ENCODE assay signal across 1 cellular context in the genomic region with DNA sequence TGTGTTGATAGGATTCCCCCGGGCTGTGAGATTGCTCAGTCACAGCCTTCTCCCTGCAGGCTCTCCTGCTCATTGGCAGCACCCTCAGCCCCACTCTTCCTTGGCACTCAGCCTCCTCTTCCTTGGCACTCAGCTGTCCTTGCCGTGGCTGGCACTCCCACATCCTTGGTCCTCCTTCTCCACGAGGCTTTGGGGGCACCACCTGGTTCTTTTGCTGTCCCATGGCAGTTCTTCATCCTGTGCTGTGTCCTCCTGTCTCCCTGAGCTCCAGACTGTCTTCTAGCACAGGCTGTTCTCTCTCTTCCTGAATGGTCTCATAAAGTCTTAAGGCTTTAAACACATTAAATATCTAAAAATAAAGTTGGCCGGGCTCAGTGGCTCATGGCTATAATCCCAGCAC.
TF ChIP-seq lines count a peak whose summit lies in the region.

No MANE protein-coding gene starts in this region.

TF ChIP-seq in H1, 55 proteins besides CTCF, POLR2A, EP300 and RAD21:
- TF ChIP-seq MAFK (IDR thresholded peaks at IDR 0.05; ENCODE audit: low read depth, low read length) (no peak), KDM5A (IDR thresholded peaks at IDR 0.05; ENCODE audit: low read length) (no peak), SUZ12 (IDR thresholded peaks at IDR 0.05; ENCODE audit: low read length) (no peak), SP4 (IDR thresholded peaks at IDR 0.05; ENCODE audit: low read length) (no peak), CBX8 (IDR thresholded peaks at IDR 0.05; ENCODE audit: borderline replicate concordance, low read depth, low read length) (no peak), CTBP2 (IDR thresholded peaks at IDR 0.05; ENCODE audit: borderline replicate concordance, insufficient read depth, insufficient read length, low read length) (no peak), SRF (IDR thresholded peaks at IDR 0.05; ENCODE audit: low read depth, low read length) (no peak), SIX5 (IDR thresholded peaks at IDR 0.05; ENCODE audit: low read depth, low read length) (no peak), TCF12 (IDR thresholded peaks at IDR 0.05; ENCODE audit: low read depth, low read length) (no peak), ASH2L (IDR thresholded peaks at IDR 0.05; ENCODE audit: low read length) (no peak)
- TF ChIP-seq, protein P1, sequence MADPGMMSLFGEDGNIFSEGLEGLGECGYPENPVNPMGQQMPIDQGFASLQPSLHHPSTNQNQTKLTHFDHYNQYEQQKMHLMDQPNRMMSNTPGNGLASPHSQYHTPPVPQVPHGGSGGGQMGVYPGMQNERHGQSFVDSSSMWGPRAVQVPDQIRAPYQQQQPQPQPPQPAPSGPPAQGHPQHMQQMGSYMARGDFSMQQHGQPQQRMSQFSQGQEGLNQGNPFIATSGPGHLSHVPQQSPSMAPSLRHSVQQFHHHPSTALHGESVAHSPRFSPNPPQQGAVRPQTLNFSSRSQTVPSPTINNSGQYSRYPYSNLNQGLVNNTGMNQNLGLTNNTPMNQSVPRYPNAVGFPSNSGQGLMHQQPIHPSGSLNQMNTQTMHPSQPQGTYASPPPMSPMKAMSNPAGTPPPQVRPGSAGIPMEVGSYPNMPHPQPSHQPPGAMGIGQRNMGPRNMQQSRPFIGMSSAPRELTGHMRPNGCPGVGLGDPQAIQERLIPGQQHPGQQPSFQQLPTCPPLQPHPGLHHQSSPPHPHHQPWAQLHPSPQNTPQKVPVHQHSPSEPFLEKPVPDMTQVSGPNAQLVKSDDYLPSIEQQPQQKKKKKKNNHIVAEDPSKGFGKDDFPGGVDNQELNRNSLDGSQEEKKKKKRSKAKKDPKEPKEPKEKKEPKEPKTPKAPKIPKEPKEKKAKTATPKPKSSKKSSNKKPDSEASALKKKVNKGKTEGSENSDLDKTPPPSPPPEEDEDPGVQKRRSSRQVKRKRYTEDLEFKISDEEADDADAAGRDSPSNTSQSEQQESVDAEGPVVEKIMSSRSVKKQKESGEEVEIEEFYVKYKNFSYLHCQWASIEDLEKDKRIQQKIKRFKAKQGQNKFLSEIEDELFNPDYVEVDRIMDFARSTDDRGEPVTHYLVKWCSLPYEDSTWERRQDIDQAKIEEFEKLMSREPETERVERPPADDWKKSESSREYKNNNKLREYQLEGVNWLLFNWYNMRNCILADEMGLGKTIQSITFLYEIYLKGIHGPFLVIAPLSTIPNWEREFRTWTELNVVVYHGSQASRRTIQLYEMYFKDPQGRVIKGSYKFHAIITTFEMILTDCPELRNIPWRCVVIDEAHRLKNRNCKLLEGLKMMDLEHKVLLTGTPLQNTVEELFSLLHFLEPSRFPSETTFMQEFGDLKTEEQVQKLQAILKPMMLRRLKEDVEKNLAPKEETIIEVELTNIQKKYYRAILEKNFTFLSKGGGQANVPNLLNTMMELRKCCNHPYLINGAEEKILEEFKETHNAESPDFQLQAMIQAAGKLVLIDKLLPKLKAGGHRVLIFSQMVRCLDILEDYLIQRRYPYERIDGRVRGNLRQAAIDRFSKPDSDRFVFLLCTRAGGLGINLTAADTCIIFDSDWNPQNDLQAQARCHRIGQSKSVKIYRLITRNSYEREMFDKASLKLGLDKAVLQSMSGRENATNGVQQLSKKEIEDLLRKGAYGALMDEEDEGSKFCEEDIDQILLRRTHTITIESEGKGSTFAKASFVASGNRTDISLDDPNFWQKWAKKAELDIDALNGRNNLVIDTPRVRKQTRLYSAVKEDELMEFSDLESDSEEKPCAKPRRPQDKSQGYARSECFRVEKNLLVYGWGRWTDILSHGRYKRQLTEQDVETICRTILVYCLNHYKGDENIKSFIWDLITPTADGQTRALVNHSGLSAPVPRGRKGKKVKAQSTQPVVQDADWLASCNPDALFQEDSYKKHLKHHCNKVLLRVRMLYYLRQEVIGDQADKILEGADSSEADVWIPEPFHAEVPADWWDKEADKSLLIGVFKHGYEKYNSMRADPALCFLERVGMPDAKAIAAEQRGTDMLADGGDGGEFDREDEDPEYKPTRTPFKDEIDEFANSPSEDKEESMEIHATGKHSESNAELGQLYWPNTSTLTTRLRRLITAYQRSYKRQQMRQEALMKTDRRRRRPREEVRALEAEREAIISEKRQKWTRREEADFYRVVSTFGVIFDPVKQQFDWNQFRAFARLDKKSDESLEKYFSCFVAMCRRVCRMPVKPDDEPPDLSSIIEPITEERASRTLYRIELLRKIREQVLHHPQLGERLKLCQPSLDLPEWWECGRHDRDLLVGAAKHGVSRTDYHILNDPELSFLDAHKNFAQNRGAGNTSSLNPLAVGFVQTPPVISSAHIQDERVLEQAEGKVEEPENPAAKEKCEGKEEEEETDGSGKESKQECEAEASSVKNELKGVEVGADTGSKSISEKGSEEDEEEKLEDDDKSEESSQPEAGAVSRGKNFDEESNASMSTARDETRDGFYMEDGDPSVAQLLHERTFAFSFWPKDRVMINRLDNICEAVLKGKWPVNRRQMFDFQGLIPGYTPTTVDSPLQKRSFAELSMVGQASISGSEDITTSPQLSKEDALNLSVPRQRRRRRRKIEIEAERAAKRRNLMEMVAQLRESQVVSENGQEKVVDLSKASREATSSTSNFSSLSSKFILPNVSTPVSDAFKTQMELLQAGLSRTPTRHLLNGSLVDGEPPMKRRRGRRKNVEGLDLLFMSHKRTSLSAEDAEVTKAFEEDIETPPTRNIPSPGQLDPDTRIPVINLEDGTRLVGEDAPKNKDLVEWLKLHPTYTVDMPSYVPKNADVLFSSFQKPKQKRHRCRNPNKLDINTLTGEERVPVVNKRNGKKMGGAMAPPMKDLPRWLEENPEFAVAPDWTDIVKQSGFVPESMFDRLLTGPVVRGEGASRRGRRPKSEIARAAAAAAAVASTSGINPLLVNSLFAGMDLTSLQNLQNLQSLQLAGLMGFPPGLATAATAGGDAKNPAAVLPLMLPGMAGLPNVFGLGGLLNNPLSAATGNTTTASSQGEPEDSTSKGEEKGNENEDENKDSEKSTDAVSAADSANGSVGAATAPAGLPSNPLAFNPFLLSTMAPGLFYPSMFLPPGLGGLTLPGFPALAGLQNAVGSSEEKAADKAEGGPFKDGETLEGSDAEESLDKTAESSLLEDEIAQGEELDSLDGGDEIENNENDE (IDR thresholded peaks at IDR 0.05; ENCODE audit: insufficient replicate concordance, low read length) = no peak
- TF ChIP-seq, protein P2, sequence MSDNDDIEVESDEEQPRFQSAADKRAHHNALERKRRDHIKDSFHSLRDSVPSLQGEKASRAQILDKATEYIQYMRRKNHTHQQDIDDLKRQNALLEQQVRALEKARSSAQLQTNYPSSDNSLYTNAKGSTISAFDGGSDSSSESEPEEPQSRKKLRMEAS (IDR thresholded peaks at IDR 0.05) = no peak
- TF ChIP-seq, protein P3, sequence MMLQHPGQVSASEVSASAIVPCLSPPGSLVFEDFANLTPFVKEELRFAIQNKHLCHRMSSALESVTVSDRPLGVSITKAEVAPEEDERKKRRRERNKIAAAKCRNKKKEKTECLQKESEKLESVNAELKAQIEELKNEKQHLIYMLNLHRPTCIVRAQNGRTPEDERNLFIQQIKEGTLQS (IDR thresholded peaks at IDR 0.05; ENCODE audit: insufficient read depth, low read depth, low read length) = no peak
